35 cellular contexts compared by ENCODE assay signal in the genomic region with DNA sequence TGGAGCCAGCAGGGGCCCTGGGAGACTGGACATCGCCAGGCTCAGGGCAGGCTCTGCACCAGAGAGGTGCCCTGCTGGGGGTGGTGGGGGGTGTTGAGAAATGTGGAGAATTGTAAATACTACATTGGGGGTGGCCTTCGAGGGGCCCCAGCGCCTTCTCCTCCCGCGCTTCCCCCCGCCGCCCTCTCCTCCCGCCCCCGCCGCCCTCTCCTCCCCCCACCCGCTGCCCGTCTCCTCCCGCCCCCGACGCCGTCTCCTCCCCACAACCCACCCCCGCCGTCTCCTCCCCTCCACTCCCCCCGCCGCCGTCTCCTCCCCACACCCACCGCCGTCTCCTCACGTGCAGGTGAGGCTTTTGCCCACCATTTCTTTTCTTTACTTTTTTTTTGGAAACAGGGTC. TPM values are rescaled to one million over a fixed set of nuclear protein-coding genes. Genes with fewer than 3 reads are reported as not detected.
"Had no signal": no experiment of that assay in that cellular context is flagged by ENCODE, and none has a peak within 500 bp of the region (broad histone marks: within the 10 kb centered on the region; RNA-seq: fewer than 3 reads in every experiment).

No MANE protein-coding gene starts in this region.

- H3K4me1 Mint-ChIP-seq: mesothelial cell of epicardium had no signal

- H3K27ac Mint-ChIP-seq: mesothelial cell of epicardium; naive thymus-derived CD4-positive, alpha-beta T cell; nephron progenitor cell; stimulated activated naive CD8-positive, alpha-beta T cell treated with anti-CD3 and anti-CD28 coated beads, Interleukin-15, Interleukin-2, amounts not matched to agents 100 ng/mL and 50 ng/mL, for 24 hours had no signal

- ATAC-seq: foreskin keratinocyte; gastroesophageal sphincter; heart left ventricle; left lobe of liver; naive thymus-derived CD4-positive, alpha-beta T cell; psoas muscle; right cardiac atrium; stimulated activated naive B cell treated with anti-CD40 and anti-IgM and Interleukin-4, amounts not matched to agents 10 μg/mL and 1 μg/mL and 100 μg/mL, for 72 hours had no signal

- H3K36me3 ChIP-seq: esophagus muscularis mucosa, gastroesophageal sphincter, heart left ventricle, ovary, sigmoid colon, thoracic aorta, tibial nerve, upper lobe of left lung had no signal

- H3K9me3 Mint-ChIP-seq: mesothelial cell of epicardium; naive thymus-derived CD4-positive, alpha-beta T cell; nephron progenitor cell; stimulated activated naive B cell treated with anti-CD40 and anti-IgM and Interleukin-4, amounts not matched to agents 10 μg/mL and 1 μg/mL and 100 μg/mL, for 72 hours; stimulated activated naive CD8-positive, alpha-beta T cell treated with anti-CD3 and anti-CD28 coated beads, Interleukin-15, Interleukin-2, amounts not matched to agents 100 ng/mL and 50 ng/mL, for 24 hours had no signal

- H2AFZ ChIP-seq: hepatocyte had no signal

- FAIRE-seq: endothelial cell of umbilical vein, kidney had no signal

- DNase-seq: dermis blood vessel endothelial cell; effector memory CD4-positive, alpha-beta T cell; foreskin keratinocyte; heart left ventricle; kidney; mesenchymal stem cell; naive thymus-derived CD4-positive, alpha-beta T cell; nephron progenitor cell; occipital lobe; ovary; posterior cingulate gyrus; psoas muscle; right cardiac atrium; sigmoid colon; stimulated activated CD4-positive, alpha-beta T cell treated with anti-CD3 and anti-CD28 coated beads, Interleukin-2, amount 100 ng/mL, for 24 hours; stimulated activated CD4-positive, alpha-beta T cell treated with anti-CD3 and anti-CD28 coated beads, Interleukin-4, amount 100 ng/mL, for 24 hours; stimulated activated naive B cell treated with anti-CD40 and anti-IgM and Interleukin-4, amounts not matched to agents 10 μg/mL and 1 μg/mL and 100 μg/mL, for 72 hours had no signal

- H3K9me3 ChIP-seq: esophagus muscularis mucosa, gastroesophageal sphincter, heart left ventricle, ovary, psoas muscle, sigmoid colon, thoracic aorta, tibial nerve, upper lobe of left lung had no signal

- H3K27ac ChIP-seq: coronary artery, esophagus muscularis mucosa, foreskin keratinocyte, gastroesophageal sphincter, heart left ventricle, hepatocyte, ovary, psoas muscle, sigmoid colon, thoracic aorta, tibial nerve, upper lobe of left lung had no signal

- H3K4me2 ChIP-seq: hepatocyte had no signal

- H3K4me3 ChIP-seq: coronary artery, esophagus muscularis mucosa, gastroesophageal sphincter, heart left ventricle, hepatocyte, ovary, psoas muscle, sigmoid colon, thoracic aorta, tibial nerve, upper lobe of left lung had no signal

- H3K4me1 ChIP-seq: psoas muscle had no signal

- H3K4me3 Mint-ChIP-seq: mesothelial cell of epicardium; naive thymus-derived CD4-positive, alpha-beta T cell; nephron progenitor cell; stimulated activated naive B cell treated with anti-CD40 and anti-IgM and Interleukin-4, amounts not matched to agents 10 μg/mL and 1 μg/mL and 100 μg/mL, for 72 hours; stimulated activated naive CD8-positive, alpha-beta T cell treated with anti-CD3 and anti-CD28 coated beads, Interleukin-15, Interleukin-2, amounts not matched to agents 100 ng/mL and 50 ng/mL, for 24 hours had no signal

- H3K79me2 ChIP-seq: hepatocyte had no signal

- H3K36me3 Mint-ChIP-seq: mesothelial cell of epicardium; naive thymus-derived CD4-positive, alpha-beta T cell; stimulated activated naive B cell treated with anti-CD40 and anti-IgM and Interleukin-4, amounts not matched to agents 10 μg/mL and 1 μg/mL and 100 μg/mL, for 72 hours had no signal

- H3K27me3 ChIP-seq: foreskin keratinocyte, hepatocyte, ovary had no signal

RNA-seq across cellular contexts. Expression of gene SRMS, which starts 1.4 kb away (rescaled TPM):
- total RNA-seq: dermis blood vessel endothelial cell, endothelial cell of umbilical vein, epithelial cell of proximal tubule, esophagus muscularis mucosa, fibroblast of lung, gastroesophageal sphincter, heart left ventricle, hepatocyte, left lobe of liver, liver, lung microvascular endothelial cell, mesothelial cell of epicardium, mucosa of gallbladder, occipital lobe, ovary, psoas muscle, renal cortical epithelial cell, right cardiac atrium, sigmoid colon, skeletal muscle tissue, thoracic aorta, tibial nerve, upper lobe of left lung had no signal
- polyA plus RNA-seq: endothelial cell of umbilical vein; fibroblast of lung; heart left ventricle; hepatocyte; liver; naive thymus-derived CD4-positive, alpha-beta T cell; ovary; psoas muscle; right cardiac atrium had no signal

RNA-seq across cellular contexts. Expression of gene FNDC11, which starts 5.0 kb away (rescaled TPM):
- total RNA-seq: left lobe of liver had no signal

RNA-seq across cellular contexts. Expression of gene PTK6, which starts 11.8 kb away (rescaled TPM):
- total RNA-seq: epithelial cell of proximal tubule, lung microvascular endothelial cell, skeletal muscle tissue had no signal
- polyA plus RNA-seq: endothelial cell of umbilical vein, fibroblast of lung had no signal
